Comparison of ENCODE assay signal across 8 cellular contexts in the genomic region with DNA sequence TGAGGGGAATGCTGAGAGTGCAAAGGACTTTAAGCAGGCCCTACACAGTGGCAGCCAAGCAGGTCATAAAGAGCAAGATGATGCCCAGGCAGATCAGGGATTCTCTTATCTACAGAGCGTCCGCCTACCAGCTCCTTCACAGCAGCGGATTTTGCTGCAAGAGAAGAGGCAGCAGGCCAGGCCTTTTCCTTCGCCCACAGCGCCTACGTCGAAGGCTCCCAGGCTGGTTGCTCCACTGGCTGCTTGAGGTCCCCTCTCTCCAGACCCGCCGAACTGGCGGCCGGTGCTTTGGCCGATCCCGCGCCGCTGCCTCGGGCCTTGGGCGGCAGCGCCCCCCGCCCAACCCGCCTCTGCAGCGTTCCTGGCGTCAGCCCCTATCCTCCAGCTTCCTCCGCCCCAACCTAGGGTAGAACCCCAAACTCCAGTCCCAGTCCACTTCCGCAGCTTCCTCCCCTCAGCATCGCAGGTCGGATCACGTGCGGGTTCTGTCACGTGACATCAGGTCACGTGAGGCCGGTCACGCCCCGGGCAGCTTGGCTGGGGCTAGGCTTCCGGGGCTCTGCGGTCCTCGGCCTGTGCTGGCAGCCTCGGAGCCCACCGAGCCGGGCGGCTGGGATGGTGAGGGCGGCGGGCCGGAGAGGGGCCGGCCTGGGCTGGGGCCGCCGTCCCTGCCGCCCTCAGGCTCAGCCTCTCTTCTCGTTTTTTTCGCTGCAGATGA. TPM values are rescaled to one million over a fixed set of nuclear protein-coding genes. Genes with fewer than 3 reads are reported as not detected.
DNase-seq lines count a peak whose midpoint lies in the region; ATAC-seq and TF ChIP-seq lines count a peak whose summit lies in the region.
"Not testable (repeated sequence)": the region's sequence is repeated elsewhere in the genome, so short reads cannot be mapped to it uniquely, and the experiment has no call there.

A gene with protein sequence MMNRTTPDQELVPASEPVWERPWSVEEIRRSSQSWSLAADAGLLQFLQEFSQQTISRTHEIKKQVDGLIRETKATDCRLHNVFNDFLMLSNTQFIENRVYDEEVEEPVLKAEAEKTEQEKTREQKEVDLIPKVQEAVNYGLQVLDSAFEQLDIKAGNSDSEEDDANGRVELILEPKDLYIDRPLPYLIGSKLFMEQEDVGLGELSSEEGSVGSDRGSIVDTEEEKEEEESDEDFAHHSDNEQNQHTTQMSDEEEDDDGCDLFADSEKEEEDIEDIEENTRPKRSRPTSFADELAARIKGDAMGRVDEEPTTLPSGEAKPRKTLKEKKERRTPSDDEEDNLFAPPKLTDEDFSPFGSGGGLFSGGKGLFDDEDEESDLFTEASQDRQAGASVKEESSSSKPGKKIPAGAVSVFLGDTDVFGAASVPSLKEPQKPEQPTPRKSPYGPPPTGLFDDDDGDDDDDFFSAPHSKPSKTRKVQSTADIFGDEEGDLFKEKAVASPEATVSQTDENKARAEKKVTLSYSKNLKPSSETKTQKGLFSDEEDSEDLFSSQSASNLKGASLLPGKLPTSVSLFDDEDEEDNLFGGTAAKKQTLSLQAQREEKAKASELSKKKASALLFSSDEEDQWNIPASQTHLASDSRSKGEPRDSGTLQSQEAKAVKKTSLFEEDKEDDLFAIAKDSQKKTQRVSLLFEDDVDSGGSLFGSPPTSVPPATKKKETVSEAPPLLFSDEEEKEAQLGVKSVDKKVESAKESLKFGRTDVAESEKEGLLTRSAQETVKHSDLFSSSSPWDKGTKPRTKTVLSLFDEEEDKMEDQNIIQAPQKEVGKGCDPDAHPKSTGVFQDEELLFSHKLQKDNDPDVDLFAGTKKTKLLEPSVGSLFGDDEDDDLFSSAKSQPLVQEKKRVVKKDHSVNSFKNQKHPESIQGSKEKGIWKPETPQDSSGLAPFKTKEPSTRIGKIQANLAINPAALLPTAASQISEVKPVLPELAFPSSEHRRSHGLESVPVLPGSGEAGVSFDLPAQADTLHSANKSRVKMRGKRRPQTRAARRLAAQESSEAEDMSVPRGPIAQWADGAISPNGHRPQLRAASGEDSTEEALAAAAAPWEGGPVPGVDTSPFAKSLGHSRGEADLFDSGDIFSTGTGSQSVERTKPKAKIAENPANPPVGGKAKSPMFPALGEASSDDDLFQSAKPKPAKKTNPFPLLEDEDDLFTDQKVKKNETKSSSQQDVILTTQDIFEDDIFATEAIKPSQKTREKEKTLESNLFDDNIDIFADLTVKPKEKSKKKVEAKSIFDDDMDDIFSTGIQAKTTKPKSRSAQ (N-terminal part only) (plus strand): TSS at position 564 of the 718 bp plus-strand sequence. CDS start 52 bp downstream, at position 616.

- POLR2A ChIA-PET in RWPE1 (lab: Yijun Ruan, JAX; ENCODE audit: low non-redundant PET), result not testable (repeated sequence)

- intact Hi-C loops in activated T-helper 1 cell treated with anti-CD3 and anti-CD28 coated beads, Interleukin-12 subunit alpha, Interleukin-12 subunit beta, Interleukin-2, Interleukin-4 antibody, amounts not matched to agents 30 ng/mL and 10 ng/mL and 1 ng/mL, durations not matched to agents 14 hours and 24 hours and 36 hours (cut with micrococcal nuclease), result not testable (repeated sequence)
- intact Hi-C loops in esophagus muscularis mucosa (cut with DNase I), result loop anchor here (10.0 kb wide), 1 partner anchor 52 kb away; the partner anchor contains the start of gene ZFAND4

- ATAC-seq in GM21786 (IDR thresholded peaks at IDR 0.05; ENCODE audit: unreplicated experiment), result peak; percentile 97

- H3K36me3 Mint-ChIP-seq in activated T-helper 1 cell treated with anti-CD3 and anti-CD28 coated beads, Interleukin-12 subunit alpha, Interleukin-12 subunit beta, Interleukin-2, Interleukin-4 antibody, amounts not matched to agents 30 ng/mL and 10 ng/mL and 1 ng/mL, durations not matched to agents 14 hours and 24 hours and 36 hours (ENCODE audit: low read depth), result not testable (repeated sequence)

- WGBS in esophagus muscularis mucosa, result 0% methylated on average over 7 of the region's 49 CpGs

- not testable (repeated sequence) for TF ChIP-seq POLR2A in esophagus muscularis mucosa (IDR thresholded peaks at IDR 0.05; ENCODE audit: low read depth)

- not testable (repeated sequence) for TF ChIP-seq CTCF in RWPE1 (conservative IDR thresholded peaks at IDR 0.05; ENCODE audit: low read depth); esophagus muscularis mucosa (IDR thresholded peaks at IDR 0.05)

- H3K27ac Mint-ChIP-seq in activated T-helper 1 cell treated with anti-CD3 and anti-CD28 coated beads, Interleukin-12 subunit alpha, Interleukin-12 subunit beta, Interleukin-2, Interleukin-4 antibody, amounts not matched to agents 30 ng/mL and 10 ng/mL and 1 ng/mL, durations not matched to agents 14 hours and 24 hours and 36 hours, result peak within 1 kb of the TSS; percentile 83

- peak within 1 kb of the TSS; percentile 59 for H3K9ac ChIP-seq in mucosa of stomach (ENCODE audit: low read length)

- H3K4me3 Mint-ChIP-seq in activated T-helper 1 cell treated with anti-CD3 and anti-CD28 coated beads, Interleukin-12 subunit alpha, Interleukin-12 subunit beta, Interleukin-2, Interleukin-4 antibody, amounts not matched to agents 30 ng/mL and 10 ng/mL and 1 ng/mL, durations not matched to agents 14 hours and 24 hours and 36 hours, result peak within 1 kb of the TSS; percentile 85

- TF ChIP-seq EP300 in esophagus muscularis mucosa (IDR thresholded peaks at IDR 0.05), result not testable (repeated sequence)

- H3K36me3 ChIP-seq in esophagus muscularis mucosa, result peaks cover 0 to 14% (median 0%) of the 10 kb centered on the region in 4 donors
- not testable (repeated sequence) for H3K36me3 ChIP-seq in mucosa of stomach (ENCODE audit: control insufficient read depth, insufficient read depth, low read length)

- not testable (repeated sequence) for H3K27me3 Mint-ChIP-seq in activated T-helper 1 cell treated with anti-CD3 and anti-CD28 coated beads, Interleukin-12 subunit alpha, Interleukin-12 subunit beta, Interleukin-2, Interleukin-4 antibody, amounts not matched to agents 30 ng/mL and 10 ng/mL and 1 ng/mL, durations not matched to agents 14 hours and 24 hours and 36 hours (ENCODE audit: insufficient read depth)

- H3K4me3 ChIP-seq in esophagus muscularis mucosa, result peak within 1 kb of the TSS; percentile 73 to 93 (median 78)
- H3K4me3 ChIP-seq in mucosa of stomach (ENCODE audit: low read length), result peak within 1 kb of the TSS; percentile 36

- not testable (repeated sequence) for H3K27me3 ChIP-seq in esophagus muscularis mucosa; mucosa of stomach (ENCODE audit: control insufficient read depth, insufficient read depth, low read length)

- DNase-seq in DMS79 treated with DMSO at 0.1 percent for 48 hours (lab: John Stamatoyannopoulos, UW), result peak; percentile 16
- peak; percentile 45 for DNase-seq in KG1 (lab: John Stamatoyannopoulos, UW)
- DNase-seq in RWPE1 (ENCODE audit: low spot score), result peak; percentile 26
- DNase-seq in activated T-helper 1 cell treated with anti-CD3 and anti-CD28 coated beads, Interleukin-12 subunit alpha, Interleukin-12 subunit beta, Interleukin-2, Interleukin-4 antibody, amounts not matched to agents 30 ng/mL and 10 ng/mL and 1 ng/mL, durations not matched to agents 14 hours and 24 hours and 36 hours (ENCODE audit: low spot score), result peak; percentile 98
- peak; percentile 97 for DNase-seq in esophagus muscularis mucosa (ENCODE audit: extremely low spot score)
- DNase-seq in stimulated activated CD8-positive, alpha-beta memory T cell treated with anti-CD3 and anti-CD28 coated beads, Interleukin-4, amount 100 ng/mL, for 48 hours, result peak; percentile 97

- not testable (repeated sequence) for H3K9me3 ChIP-seq in esophagus muscularis mucosa; mucosa of stomach (ENCODE audit: control insufficient read depth, low read length)

- not testable (repeated sequence) for H3K9me3 Mint-ChIP-seq in activated T-helper 1 cell treated with anti-CD3 and anti-CD28 coated beads, Interleukin-12 subunit alpha, Interleukin-12 subunit beta, Interleukin-2, Interleukin-4 antibody, amounts not matched to agents 30 ng/mL and 10 ng/mL and 1 ng/mL, durations not matched to agents 14 hours and 24 hours and 36 hours

- H3K27ac ChIP-seq in RWPE1 (peak within 1 kb of the TSS; percentile 69), esophagus muscularis mucosa (replicated peaks in 1 of 4) (peak within 1 kb of the TSS; percentile 77 to 86 (median 83))

- peaks cover 10% of the 10 kb centered on the region for H3K4me1 Mint-ChIP-seq in activated T-helper 1 cell treated with anti-CD3 and anti-CD28 coated beads, Interleukin-12 subunit alpha, Interleukin-12 subunit beta, Interleukin-2, Interleukin-4 antibody, amounts not matched to agents 30 ng/mL and 10 ng/mL and 1 ng/mL, durations not matched to agents 14 hours and 24 hours and 36 hours (ENCODE audit: low read depth)

- H3K4me1 ChIP-seq in esophagus muscularis mucosa, result peaks cover 4 to 14% (median 10%) of the 10 kb centered on the region in 4 donors
- not testable (repeated sequence) for H3K4me1 ChIP-seq in mucosa of stomach (ENCODE audit: control insufficient read depth, insufficient read depth, low read length)

- CTCF ChIA-PET in RWPE1 (lab: Yijun Ruan, JAX), result interaction anchor here (0.6 kb wide), 1 partner anchor 477 kb away, joined by 4 read pairs; no protein-coding TSS in a partner anchor

RNA-seq across cellular contexts. Expression of the gene that starts here (rescaled TPM):
- 26.6 and 27.2 TPM in 2 replicates for total RNA-seq in activated T-helper 1 cell treated with anti-CD3 and anti-CD28 coated beads, Interleukin-12 subunit alpha, Interleukin-12 subunit beta, Interleukin-2, Interleukin-4 antibody, amounts not matched to agents 30 ng/mL and 10 ng/mL and 1 ng/mL, durations not matched to agents 14 hours and 24 hours and 36 hours
- total RNA-seq in esophagus muscularis mucosa, result 10 to 100 TPM; 27.5 to 39.0 (median 33.3) TPM

Comparison
In these comparisons a context has a peak if more than half of its experiments do, and no peak if none do; other contexts are left out.
1. Peak in every context shown above with its lines: DNase-seq, ATAC-seq, H3K4me3 ChIP-seq and H3K27ac ChIP-seq.
2. DNase-seq: peak in every context shown above with its lines; median percentile 98 in activated T-helper 1 cell treated with anti-CD3 and anti-CD28 coated beads, Interleukin-12 subunit alpha, Interleukin-12 subunit beta, Interleukin-2, Interleukin-4 antibody, amounts not matched to agents 30 ng/mL and 10 ng/mL and 1 ng/mL, durations not matched to agents 14 hours and 24 hours and 36 hours; 97 in esophagus muscularis mucosa; 97 in stimulated activated CD8-positive, alpha-beta memory T cell treated with anti-CD3 and anti-CD28 coated beads, Interleukin-4, amount 100 ng/mL, for 48 hours; 45 in KG1; 26 in RWPE1; 16 in DMS79 treated with DMSO at 0.1 percent for 48 hours.